In the genomic region with DNA sequence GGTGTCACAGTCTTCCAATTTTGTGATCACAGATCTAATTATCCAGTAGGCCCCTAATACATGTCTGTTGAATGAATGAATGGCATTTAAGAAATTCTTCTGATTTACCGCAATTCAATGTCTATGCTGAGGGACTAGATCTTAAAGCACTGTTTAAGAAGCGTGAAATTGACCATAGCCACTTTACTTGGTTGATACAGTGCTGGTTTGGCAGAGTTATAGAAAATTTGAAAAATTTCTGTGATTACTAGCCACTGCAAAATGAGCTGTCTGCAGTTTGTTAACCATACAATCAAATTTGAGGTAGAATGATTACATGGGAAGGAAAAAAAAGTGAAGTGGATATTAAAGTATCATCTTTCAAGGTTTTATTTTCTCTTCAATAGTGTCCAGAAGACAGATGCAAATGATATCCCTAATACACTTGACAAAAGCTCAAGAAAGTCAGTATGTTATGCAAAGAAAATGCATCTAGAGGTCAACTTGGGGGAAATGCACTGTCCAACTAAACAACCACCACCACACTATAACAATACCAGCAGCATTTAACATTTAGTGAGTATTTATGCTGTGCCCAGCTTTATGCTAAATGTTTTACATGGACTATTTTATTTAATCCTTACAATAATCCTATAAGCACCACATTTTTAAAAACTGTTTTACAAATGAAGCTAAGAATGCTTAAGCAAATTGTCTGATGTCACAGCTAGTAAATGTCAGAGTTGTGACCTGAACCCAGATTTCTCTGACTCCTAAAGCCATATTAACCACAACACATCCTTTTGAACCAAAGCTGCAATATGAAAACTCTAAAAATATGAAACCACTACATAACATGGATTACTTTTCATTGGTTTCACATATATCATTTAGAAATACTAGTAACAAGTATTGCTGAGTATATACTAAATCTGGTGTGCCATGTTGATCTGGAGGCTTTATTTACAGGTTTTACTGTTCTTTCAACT, we compare ENCODE assay signal across 16 cellular contexts.
DNase-seq lines count a peak whose midpoint lies in the region; ATAC-seq and TF ChIP-seq lines count a peak whose summit lies in the region.
"Had no signal": no experiment of that assay in that cellular context is flagged by ENCODE, and none has a peak within 500 bp of the region (broad histone marks: within the 10 kb centered on the region; RNA-seq: fewer than 3 reads in every experiment).

No MANE protein-coding gene starts in this region.

- no peak overlapping the region for H3K4me3 Mint-ChIP-seq in activated CD4-positive, alpha-beta T cell treated with anti-CD3 and anti-CD28 coated beads for 36 hours
- H3K4me3 Mint-ChIP-seq in activated naive CD8-positive, alpha-beta T cell treated with anti-CD3 and anti-CD28 coated beads, Interleukin-2, amount 50 U/mL, for 24 hours = no peak overlapping the region
- H3K4me3 Mint-ChIP-seq: activated CD4-positive, alpha-beta memory T cell treated with anti-CD3 and anti-CD28 coated beads for 36 hours; activated T-helper 1 cell treated with anti-CD3 and anti-CD28 coated beads, Interleukin-12 subunit alpha, Interleukin-12 subunit beta, Interleukin-2, Interleukin-4 antibody, amounts not matched to agents 30 ng/mL and 10 ng/mL and 1 ng/mL, durations not matched to agents 14 hours and 24 hours and 36 hours; CD4-positive, alpha-beta T cell; endodermal cell had no signal

- H3K4me1 ChIP-seq in SK-N-SH (ENCODE audit: control insufficient read depth in 1 of 2, insufficient read depth in 2 of 2, low read depth in 1 of 2, low read length in 1 of 2) = peaks cover 7 to 21% of the 10 kb centered on the region in 2 experiments; a peak in 3 of 4 replicates

- H3K9me3 ChIP-seq in SK-N-SH = no peaks in the 10 kb centered on the region
- H3K9me3 ChIP-seq: adrenal gland had no signal

- H3K27ac Mint-ChIP-seq in activated CD4-positive, alpha-beta T cell treated with anti-CD3 and anti-CD28 coated beads for 36 hours = no peak overlapping the region
- no peak overlapping the region for H3K27ac Mint-ChIP-seq in activated naive CD8-positive, alpha-beta T cell treated with anti-CD3 and anti-CD28 coated beads, Interleukin-2, amount 50 U/mL, for 24 hours
- H3K27ac Mint-ChIP-seq: activated CD4-positive, alpha-beta memory T cell treated with anti-CD3 and anti-CD28 coated beads for 36 hours; activated T-helper 1 cell treated with anti-CD3 and anti-CD28 coated beads, Interleukin-12 subunit alpha, Interleukin-12 subunit beta, Interleukin-2, Interleukin-4 antibody, amounts not matched to agents 30 ng/mL and 10 ng/mL and 1 ng/mL, durations not matched to agents 14 hours and 24 hours and 36 hours; CD4-positive, alpha-beta T cell; endodermal cell had no signal

- H3K36me3 ChIP-seq in SK-N-SH (replicated peaks in 1 of 2; ENCODE audit: control insufficient read depth in 1 of 2, insufficient read depth in 2 of 2, low read length in 1 of 2) = no peaks in the 10 kb centered on the region
- H3K36me3 ChIP-seq: adrenal gland had no signal

- H4K20me1 ChIP-seq in SK-N-SH (ENCODE audit: insufficient read depth) = no peaks in the 10 kb centered on the region

- H3K9me3 Mint-ChIP-seq in activated CD4-positive, alpha-beta T cell treated with anti-CD3 and anti-CD28 coated beads for 36 hours (ENCODE audit: low read depth) = no peaks in the 10 kb centered on the region
- no peaks in the 10 kb centered on the region for H3K9me3 Mint-ChIP-seq in activated naive CD8-positive, alpha-beta T cell treated with anti-CD3 and anti-CD28 coated beads, Interleukin-2, amount 50 U/mL, for 24 hours
- H3K9me3 Mint-ChIP-seq: activated CD4-positive, alpha-beta memory T cell treated with anti-CD3 and anti-CD28 coated beads for 36 hours; activated T-helper 1 cell treated with anti-CD3 and anti-CD28 coated beads, Interleukin-12 subunit alpha, Interleukin-12 subunit beta, Interleukin-2, Interleukin-4 antibody, amounts not matched to agents 30 ng/mL and 10 ng/mL and 1 ng/mL, durations not matched to agents 14 hours and 24 hours and 36 hours; CD4-positive, alpha-beta T cell; endodermal cell had no signal

- no peak for TF ChIP-seq EP300 in SK-N-SH (IDR thresholded peaks at IDR 0.05; ENCODE audit: borderline replicate concordance in 1 of 2, low read depth in 1 of 2, low read length in 1 of 2)

- CTCF ChIA-PET in activated CD4-positive, alpha-beta T cell treated with anti-CD3 and anti-CD28 coated beads for 36 hours (lab: Charles Lee) = interaction anchor here (1.0 to 1.1 kb wide), 2 partner anchors 10 to 14 kb away, joined by 3 read pairs; no protein-coding TSS in a partner anchor
- CTCF ChIA-PET in SK-N-SH (lab: Yijun Ruan, JAX) = interaction anchor here (0.7 to 1.2 kb wide), 2 partner anchors 11 to 503 kb away, joined by 3 to 4 read pairs; no protein-coding TSS in a partner anchor

- WGBS in SK-N-SH (ENCODE audit: low lambda C conversion rate) = 45% methylated on average over 2 of the region's 2 CpGs

- no peak overlapping the region for H3K27ac ChIP-seq in SK-N-SH (ENCODE audit: low read depth in 2 of 2, low read length in 1 of 2)
- H3K27ac ChIP-seq: adrenal gland had no signal

- H3K27me3 ChIP-seq in SK-N-SH (ENCODE audit: insufficient read depth) = no peaks in the 10 kb centered on the region
- H3K27me3 ChIP-seq: adrenal gland had no signal

- H3F3A ChIP-seq in SK-N-SH (replicated peaks; ENCODE audit: insufficient read depth) = no peaks in the 10 kb centered on the region

- no peaks in the 10 kb centered on the region for H3K79me2 ChIP-seq in SK-N-SH (ENCODE audit: insufficient read depth)

- H3K9ac ChIP-seq in SK-N-SH = no peak overlapping the region

- H3K4me1 Mint-ChIP-seq in activated CD4-positive, alpha-beta T cell treated with anti-CD3 and anti-CD28 coated beads for 36 hours = peaks cover 8% of the 10 kb centered on the region
- H3K4me1 Mint-ChIP-seq in activated naive CD8-positive, alpha-beta T cell treated with anti-CD3 and anti-CD28 coated beads, Interleukin-2, amount 50 U/mL, for 24 hours = peaks cover 7% of the 10 kb centered on the region

- TF ChIP-seq RAD21 in SK-N-SH (IDR thresholded peaks at IDR 0.05; ENCODE audit: low read length) = no peak

- no peaks in the 10 kb centered on the region for H3K36me3 Mint-ChIP-seq in activated CD4-positive, alpha-beta T cell treated with anti-CD3 and anti-CD28 coated beads for 36 hours (ENCODE audit: low read depth)
- no peaks in the 10 kb centered on the region for H3K36me3 Mint-ChIP-seq in activated naive CD8-positive, alpha-beta T cell treated with anti-CD3 and anti-CD28 coated beads, Interleukin-2, amount 50 U/mL, for 24 hours (ENCODE audit: low read depth)
- H3K36me3 Mint-ChIP-seq: activated CD4-positive, alpha-beta memory T cell treated with anti-CD3 and anti-CD28 coated beads for 36 hours had no signal

- POLR2A ChIA-PET in activated CD4-positive, alpha-beta T cell treated with anti-CD3 and anti-CD28 coated beads for 36 hours (lab: Charles Lee) = no interaction called here
- POLR2A ChIA-PET in SK-N-SH (lab: Yijun Ruan, JAX) = no interaction called here

- no peaks in the 10 kb centered on the region for H3K9me2 ChIP-seq in SK-N-SH

- no peaks in the 10 kb centered on the region for H3K27me3 Mint-ChIP-seq in activated CD4-positive, alpha-beta T cell treated with anti-CD3 and anti-CD28 coated beads for 36 hours
- H3K27me3 Mint-ChIP-seq in activated naive CD8-positive, alpha-beta T cell treated with anti-CD3 and anti-CD28 coated beads, Interleukin-2, amount 50 U/mL, for 24 hours = no peaks in the 10 kb centered on the region
- H3K27me3 Mint-ChIP-seq: activated CD4-positive, alpha-beta memory T cell treated with anti-CD3 and anti-CD28 coated beads for 36 hours; CD4-positive, alpha-beta T cell had no signal

- H3K4me2 ChIP-seq in SK-N-SH = no peak overlapping the region

- TF ChIP-seq CTCF in SK-N-SH (IDR thresholded peaks at IDR 0.05) = no peak

- no peak for DNase-seq in activated CD4-positive, alpha-beta T cell treated with anti-CD3 and anti-CD28 coated beads for 36 hours
- DNase-seq in activated CD4-positive, alpha-beta T cell treated with anti-CD3 and anti-CD28 coated beads, Interleukin-2, amount 50 U/mL, for 4 hours = no peak
- no peak for DNase-seq in activated naive CD8-positive, alpha-beta T cell treated with anti-CD3 and anti-CD28 coated beads, Interleukin-2, amount 50 U/mL, for 24 hours
- DNase-seq in stimulated activated naive CD8-positive, alpha-beta T cell treated with anti-CD3 and anti-CD28 coated beads, Interleukin-15, Interleukin-2, amounts not matched to agents 100 U/mL and 50 U/mL, for 24 hours = no peak
- DNase-seq in SK-N-SH = no peak
- DNase-seq: activated CD4-positive, alpha-beta memory T cell treated with anti-CD3 and anti-CD28 coated beads for 36 hours; adrenal gland; CD4-positive, alpha-beta T cell; endodermal cell; hypothalamus; NCI-H1930; retina had no signal

- no peak overlapping the region for H3K4me3 ChIP-seq in SK-N-SH (ENCODE audit: low read depth in 2 of 2, low read length in 1 of 2)
- H3K4me3 ChIP-seq: adrenal gland had no signal

- intact Hi-C loops in activated CD4-positive, alpha-beta T cell treated with anti-CD3 and anti-CD28 coated beads for 36 hours (cut with DNase I, micrococcal nuclease) = no loop called here

- ATAC-seq in activated CD4-positive, alpha-beta T cell treated with anti-CD3 and anti-CD28 coated beads for 36 hours = peak; percentile 71
- ATAC-seq in HG02870 (IDR thresholded peaks at IDR 0.05; ENCODE audit: unreplicated experiment) (peak; percentile 29), HG03280 (IDR thresholded peaks at IDR 0.05; ENCODE audit: unreplicated experiment) (no peak), HG02588 (IDR thresholded peaks at IDR 0.05; ENCODE audit: unreplicated experiment) (no peak)
- ATAC-seq in activated naive CD8-positive, alpha-beta T cell treated with anti-CD3 and anti-CD28 coated beads, Interleukin-2, amount 50 U/mL, for 24 hours = peak; percentile 57
- peak; percentile 23 for ATAC-seq in stimulated activated naive CD8-positive, alpha-beta T cell treated with anti-CD3 and anti-CD28 coated beads, Interleukin-15, Interleukin-2, amounts not matched to agents 100 U/mL and 50 U/mL, for 24 hours

- no peak overlapping the region for H2AFZ ChIP-seq in SK-N-SH (ENCODE audit: low read depth)

TF ChIP-seq in SK-N-SH, 30 proteins besides CTCF, POLR2A, EP300 and RAD21 (continues in another document):
- TF ChIP-seq GATA2 (CRISPR knock-in tag; IDR thresholded peaks at IDR 0.05) (no peak), FOXJ3 (CRISPR knock-in tag; IDR thresholded peaks at IDR 0.05) (no peak), POLR2AphosphoS5 (IDR thresholded peaks at IDR 0.05; ENCODE audit: low read depth, low read length) (no peak), USF1 (IDR thresholded peaks at IDR 0.05; ENCODE audit: borderline replicate concordance, low read depth) (no peak), RFX5 (IDR thresholded peaks at IDR 0.05; ENCODE audit: low read length) (no peak), CHD2 (IDR thresholded peaks at IDR 0.05; ENCODE audit: low read length, partially characterized antibody) (no peak), RCOR1 (IDR thresholded peaks at IDR 0.05; ENCODE audit: low read length) (no peak)

Comparison
In these comparisons a context has a peak if more than half of its experiments do, and no peak if none do; other contexts are left out.
1. ATAC-seq: peak in activated CD4-positive, alpha-beta T cell treated with anti-CD3 and anti-CD28 coated beads for 36 hours (single experiment), HG02870 (single experiment), activated naive CD8-positive, alpha-beta T cell treated with anti-CD3 and anti-CD28 coated beads, Interleukin-2, amount 50 U/mL, for 24 hours (single experiment) and stimulated activated naive CD8-positive, alpha-beta T cell treated with anti-CD3 and anti-CD28 coated beads, Interleukin-15, Interleukin-2, amounts not matched to agents 100 U/mL and 50 U/mL, for 24 hours (single experiment); none in HG03280 (single experiment) and HG02588 (single experiment).